In genomic region chr1:117826551-117827078, GRCh38 we compare ENCODE assay signal across 9 cellular contexts.
DNase-seq lines count a peak whose midpoint lies in the region; ATAC-seq and TF ChIP-seq lines count a peak whose summit lies in the region.
"Had no signal": no experiment of that assay in that cellular context is flagged by ENCODE, and none has a peak within 500 bp of the region (broad histone marks: within the 10 kb centered on the region; RNA-seq: fewer than 3 reads in every experiment).

No MANE protein-coding gene starts in this region.

- H3K4me1 ChIP-seq in breast epithelium = no peaks in the 10 kb centered on the region
- peaks cover 47% of the 10 kb centered on the region for H3K4me1 ChIP-seq in mammary epithelial cell (ENCODE audit: insufficient read depth, low read length)
- H3K4me1 ChIP-seq in aorta (ENCODE audit: control insufficient read depth in 1 of 2, insufficient read depth in 2 of 2, low read length in 2 of 2) = peaks cover 7 to 16% of the 10 kb centered on the region in 2 donors

- H3K4me1 Mint-ChIP-seq in MCF 10A (ENCODE audit: insufficient read depth, unreplicated experiment) (peaks cover 36% of the 10 kb centered on the region), natural killer cell (no peaks in the 10 kb centered on the region)
- H3K4me1 Mint-ChIP-seq: CD14-positive monocyte had no signal

- WGBS in mammary epithelial cell (ENCODE audit: low coverage, missing lambda C conversion rate) = no CpG with 5 or more reads among the region's 1 CpG
- whole genome bisulfite sequencing in aorta, 2 donors = 9 to 22% methylated on average over 1 of the region's 1 CpG

- H3K27ac Mint-ChIP-seq in MCF 10A (ENCODE audit: low read depth, unreplicated experiment) = peak overlapping the region; percentile 17
- no peak overlapping the region for H3K27ac Mint-ChIP-seq in natural killer cell

- dilution Hi-C loops in mammary epithelial cell (cut with HindIII; ENCODE audit: low sequenced_read_pairs) = no loop called here

- no peaks in the 10 kb centered on the region for H3K27me3 ChIP-seq in breast epithelium
- H3K27me3 ChIP-seq in mammary epithelial cell (ENCODE audit: insufficient read depth, low read length) = no peaks in the 10 kb centered on the region
- no peaks in the 10 kb centered on the region for H3K27me3 ChIP-seq in aorta (ENCODE audit: control insufficient read depth in 1 of 2, insufficient read depth in 2 of 2, low read length in 1 of 2)

- POLR2A ChIA-PET in MCF 10A (lab: Yijun Ruan, JAX) = interaction anchor here (0.6 to 1.6 kb wide), 4 partner anchors 19 to 220 kb away, joined by 3 to 5 read pairs (median 4); no protein-coding TSS in a partner anchor

- no peak overlapping the region for H3K9ac ChIP-seq in mammary epithelial cell (ENCODE audit: insufficient read depth, low read length)

- DNase-seq in MCF 10A (ENCODE audit: unreplicated experiment) (peak; percentile 88), breast epithelium (ENCODE audit: low spot score in 2 of 2) (no peak), mammary epithelial cell (peak; percentile 87), left lobe of liver (ENCODE audit: low spot score) (no peak), aorta (peak; percentile 55 to 74), natural killer cell (no peak)
- DNase-seq in activated CD4-positive, alpha-beta T cell treated with anti-CD3 and anti-CD28 coated beads, Interleukin-2, amount 50 U/mL, for 4 hours = no peak

- H3K27me3 Mint-ChIP-seq in MCF 10A (ENCODE audit: insufficient read depth, unreplicated experiment) = no peaks in the 10 kb centered on the region
- H3K27me3 Mint-ChIP-seq in natural killer cell (ENCODE audit: low read depth in 2 of 2) = peaks cover 5 to 16% of the 10 kb centered on the region in 2 donors

- no peaks in the 10 kb centered on the region for H3K79me2 ChIP-seq in mammary epithelial cell (ENCODE audit: insufficient read depth, low read length)

- no peaks in the 10 kb centered on the region for H3K36me3 Mint-ChIP-seq in MCF 10A (ENCODE audit: insufficient read depth, unreplicated experiment)
- H3K36me3 Mint-ChIP-seq in natural killer cell = no peaks in the 10 kb centered on the region
- H3K36me3 Mint-ChIP-seq: CD14-positive monocyte had no signal

- intact Hi-C loops in MCF 10A (cut with micrococcal nuclease) = loop anchor here (5.0 kb wide), 1 partner anchor 71 kb away; no protein-coding TSS in a partner anchor
- intact Hi-C loops in breast epithelium (cut with DNase I; ENCODE audit: low total_unique reads) = no loop called here
- intact Hi-C loops in mammary epithelial cell (cut with micrococcal nuclease) = no loop called here
- intact Hi-C loops in aorta (cut with DNase I) = no loop called here
- intact Hi-C loops in natural killer cell (cut with micrococcal nuclease) = no loop called here

- no peaks in the 10 kb centered on the region for H4K20me1 ChIP-seq in mammary epithelial cell (ENCODE audit: insufficient read depth, low read length)

- H3K36me3 ChIP-seq in breast epithelium (no peaks in the 10 kb centered on the region), mammary epithelial cell (ENCODE audit: insufficient read depth, low read length) (no peaks in the 10 kb centered on the region), aorta (ENCODE audit: control insufficient read depth in 1 of 2, insufficient read depth in 2 of 2, low read length in 1 of 2) (peaks cover 0 to 2% of the 10 kb centered on the region in 2 donors)

- ATAC-seq in left lobe of liver (peak; percentile 23), aorta (ENCODE audit: low FRiP score) (no peak), GM19397 (IDR thresholded peaks at IDR 0.05; ENCODE audit: unreplicated experiment) (no peak), natural killer cell (no peak)

- H3K4me3 ChIP-seq in breast epithelium (no peak overlapping the region), mammary epithelial cell (replicated peaks in 1 of 3; ENCODE audit: insufficient read depth in 1 of 3, low read depth in 2 of 3, low read length in 3 of 3) (no peak overlapping the region), aorta (ENCODE audit: low read length in 2 of 2) (no peak overlapping the region)

- no peaks in the 10 kb centered on the region for H3K9me3 ChIP-seq in breast epithelium
- no peaks in the 10 kb centered on the region for H3K9me3 ChIP-seq in mammary epithelial cell (replicated peaks; ENCODE audit: insufficient read depth, low read length)
- no peaks in the 10 kb centered on the region for H3K9me3 ChIP-seq in aorta (ENCODE audit: control insufficient read depth, low read length)

- CTCF ChIA-PET in MCF 10A (lab: Yijun Ruan, JAX) = interaction anchor here (0.7 to 2.2 kb wide), 5 partner anchors 69 to 316 kb away, joined by 3 to 10 read pairs (median 4); no protein-coding TSS in a partner anchor
- CTCF ChIA-PET in mammary epithelial cell (lab: Charles Lee; ENCODE audit: low non-redundant PET) = no interaction called here

- H3K9me3 Mint-ChIP-seq in MCF 10A (ENCODE audit: unreplicated experiment) (no peaks in the 10 kb centered on the region), natural killer cell (no peaks in the 10 kb centered on the region)

- BruUV-seq in MCF 10A (replicated peaks; lab: Mats Ljungman, UMichigan) (no TSS peak), mammary epithelial cell (replicated peaks; lab: Mats Ljungman, UMichigan) (no TSS peak)

- H3K4me2 ChIP-seq in mammary epithelial cell (ENCODE audit: insufficient read depth, low read depth, low read length) = peak overlapping the region; percentile 40

- TF ChIP-seq POLR2A in breast epithelium (IDR thresholded peaks at IDR 0.05) = no peak

- no peak overlapping the region for H3K27ac ChIP-seq in breast epithelium
- H3K27ac ChIP-seq in mammary epithelial cell (ENCODE audit: insufficient read depth, low read depth, low read length) = peak overlapping the region; percentile 6
- peak overlapping the region in 1 of 2 donors; percentile 31 for H3K27ac ChIP-seq in aorta (ENCODE audit: low read depth in 1 of 2, low read length in 2 of 2)

- TF ChIP-seq CTCF in MCF 10A (IDR thresholded peaks at IDR 0.05; ENCODE audit: unreplicated experiment) = no peak
- TF ChIP-seq CTCF in breast epithelium (IDR thresholded peaks at IDR 0.05) = no peak
- TF ChIP-seq CTCF in mammary epithelial cell (conservative IDR thresholded peaks at IDR 0.05 in 1 of 2, IDR thresholded peaks at IDR 0.05 in 1 of 2; ENCODE audit: extremely low read depth in 1 of 2, insufficient read depth in 1 of 2, low read depth in 1 of 2, low read length in 2 of 2) = no peak
- TF ChIP-seq CTCF in natural killer cell (IDR thresholded peaks at IDR 0.05) = no peak

- in situ Hi-C loops in mammary epithelial cell (cut with MboI; ENCODE audit: low sequenced_read_pairs in 2 of 2) = no loop called here

- no peak overlapping the region for H3K4me3 Mint-ChIP-seq in MCF 10A (ENCODE audit: unreplicated experiment)
- H3K4me3 Mint-ChIP-seq in natural killer cell = no peak overlapping the region
- H3K4me3 Mint-ChIP-seq: CD14-positive monocyte had no signal

- H2AFZ ChIP-seq in mammary epithelial cell (ENCODE audit: low read depth, low read length) = no peak overlapping the region

Comparison
In these comparisons a context has a peak if more than half of its experiments do, and no peak if none do; other contexts are left out.
1. DNase-seq: peak in MCF 10A (single experiment), mammary epithelial cell (single experiment) and aorta (2 of 2); none in breast epithelium (0 of 2), left lobe of liver (single experiment), activated CD4-positive, alpha-beta T cell treated with anti-CD3 and anti-CD28 coated beads, Interleukin-2, amount 50 U/mL, for 4 hours (0 of 2) and natural killer cell (single experiment).